12 cellular contexts compared by ENCODE assay signal in the genomic region with DNA sequence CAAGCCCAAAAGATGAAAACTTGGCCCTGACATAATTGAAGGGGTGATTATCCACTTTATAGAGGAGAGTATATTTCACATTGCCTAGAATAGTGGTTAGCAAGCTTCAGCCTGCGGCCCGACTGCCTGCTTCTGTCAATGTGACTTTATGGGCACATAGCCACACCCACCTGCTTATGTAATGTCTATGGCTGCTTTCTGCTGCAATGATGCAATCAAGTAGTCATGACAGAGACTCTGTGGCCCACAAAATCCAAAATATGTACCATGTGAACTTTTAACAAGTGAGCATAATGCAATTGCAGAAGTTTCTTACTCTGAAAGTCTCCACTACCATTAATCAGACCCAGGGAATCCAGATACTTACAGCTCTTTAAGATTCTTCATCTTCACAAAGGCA.
DNase-seq lines count a peak whose midpoint lies in the region; ATAC-seq and TF ChIP-seq lines count a peak whose summit lies in the region.
"Had no signal": no experiment of that assay in that cellular context is flagged by ENCODE, and none has a peak within 500 bp of the region (broad histone marks: within the 10 kb centered on the region; RNA-seq: fewer than 3 reads in every experiment).

No MANE protein-coding gene starts in this region.

- H3K9me3 ChIP-seq in SJCRH30 (replicated peaks) = no peaks in the 10 kb centered on the region
- no peaks in the 10 kb centered on the region for H3K9me3 ChIP-seq in stomach smooth muscle (ENCODE audit: control insufficient read depth in 2 of 2, low read length in 2 of 2)

- intact Hi-C loops in activated CD4-positive, alpha-beta T cell treated with anti-CD3 and anti-CD28 coated beads, Interleukin-2, amount 10 ng/mL, durations not matched to agents 24 days and 14 days (cut with micrococcal nuclease) = no loop called here

- DNase-seq in SKM-1 treated with dmso at 0.1 percent for 144 hours (lab: John Stamatoyannopoulos, UW; ENCODE audit: unreplicated experiment) = peak; percentile 37
- DNase-seq in SKM-1 (lab: John Stamatoyannopoulos, UW; ENCODE audit: unreplicated experiment) = no peak
- DNase-seq in SJCRH30 = no peak
- peak; percentile 38 for DNase-seq in fibroblast of pulmonary artery (ENCODE audit: low read depth)
- no peak for DNase-seq in H7
- DNase-seq in activated CD4-positive, alpha-beta T cell treated with anti-CD3 and anti-CD28 coated beads, Interleukin-2, amount 10 ng/mL, durations not matched to agents 24 days and 14 days = no peak
- DNase-seq: activated B cell treated with CpG ODN at 0.5 μM for 24 hours, RPMI8226 had no signal

- H3K4me1 Mint-ChIP-seq in activated CD4-positive, alpha-beta T cell treated with anti-CD3 and anti-CD28 coated beads, Interleukin-2, amount 10 ng/mL, durations not matched to agents 24 days and 14 days = peaks cover 23% of the 10 kb centered on the region

- H3K4me3 Mint-ChIP-seq in activated CD4-positive, alpha-beta T cell treated with anti-CD3 and anti-CD28 coated beads, Interleukin-2, amount 10 ng/mL, durations not matched to agents 24 days and 14 days = no peak overlapping the region
- H3K4me3 Mint-ChIP-seq: activated B cell treated with CpG ODN at 0.5 μM for 24 hours had no signal

- H3K36me3 Mint-ChIP-seq in activated CD4-positive, alpha-beta T cell treated with anti-CD3 and anti-CD28 coated beads, Interleukin-2, amount 10 ng/mL, durations not matched to agents 24 days and 14 days (ENCODE audit: low read depth) = peaks cover 56% of the 10 kb centered on the region

- H3K27ac Mint-ChIP-seq in activated CD4-positive, alpha-beta T cell treated with anti-CD3 and anti-CD28 coated beads, Interleukin-2, amount 10 ng/mL, durations not matched to agents 24 days and 14 days = no peak overlapping the region
- H3K27ac Mint-ChIP-seq: activated B cell treated with CpG ODN at 0.5 μM for 24 hours had no signal

- no peaks in the 10 kb centered on the region for H3K27me3 Mint-ChIP-seq in activated CD4-positive, alpha-beta T cell treated with anti-CD3 and anti-CD28 coated beads, Interleukin-2, amount 10 ng/mL, durations not matched to agents 24 days and 14 days
- H3K27me3 Mint-ChIP-seq: activated B cell treated with CpG ODN at 0.5 μM for 24 hours, progenitor cell of endocrine pancreas had no signal

- no peak overlapping the region for H3K4me3 ChIP-seq in SJCRH30
- no peak overlapping the region for H3K4me3 ChIP-seq in fibroblast of pulmonary artery (replicated peaks; ENCODE audit: low read depth, low read length)
- no peak overlapping the region for H3K4me3 ChIP-seq in stomach smooth muscle (ENCODE audit: low read length in 2 of 2)
- no peak overlapping the region for H3K4me3 ChIP-seq in H7 (ENCODE audit: insufficient read depth, low read depth, low read length)

- no peaks in the 10 kb centered on the region for H3K36me3 ChIP-seq in SJCRH30
- H3K36me3 ChIP-seq in stomach smooth muscle (ENCODE audit: control insufficient read depth in 2 of 2, insufficient read depth in 2 of 2, low read length in 2 of 2) = peaks cover 42 to 47% of the 10 kb centered on the region in 2 donors
- peaks cover 44% of the 10 kb centered on the region for H3K36me3 ChIP-seq in H7 (replicated peaks; ENCODE audit: control insufficient read depth, insufficient read depth, low read length)

- H3K4me1 ChIP-seq in SJCRH30 = peaks cover 18% of the 10 kb centered on the region
- H3K4me1 ChIP-seq in stomach smooth muscle (ENCODE audit: control insufficient read depth, insufficient read depth, low read length) = peaks cover 84% of the 10 kb centered on the region

- ATAC-seq in GM18520 (IDR thresholded peaks at IDR 0.05; ENCODE audit: unreplicated experiment) = no peak
- ATAC-seq: activated naive CD4-positive, alpha-beta T cell treated with anti-CD3 and anti-CD28 coated beads, Interleukin-2, amount 50 U/mL, for 72 hours had no signal

- H3K9me3 Mint-ChIP-seq in activated CD4-positive, alpha-beta T cell treated with anti-CD3 and anti-CD28 coated beads, Interleukin-2, amount 10 ng/mL, durations not matched to agents 24 days and 14 days = no peaks in the 10 kb centered on the region
- H3K9me3 Mint-ChIP-seq: activated B cell treated with CpG ODN at 0.5 μM for 24 hours; activated naive CD4-positive, alpha-beta T cell treated with anti-CD3 and anti-CD28 coated beads, Interleukin-2, amount 50 U/mL, for 72 hours had no signal

- H3K27ac ChIP-seq in SJCRH30 = peak overlapping the region; percentile 49; the same call in 1 of the 2 replicates
- peak overlapping the region; percentile 66 for H3K27ac ChIP-seq in stomach smooth muscle (ENCODE audit: low read length)

- no peaks in the 10 kb centered on the region for H3K27me3 ChIP-seq in SJCRH30
- no peaks in the 10 kb centered on the region for H3K27me3 ChIP-seq in stomach smooth muscle (ENCODE audit: control insufficient read depth in 1 of 2, insufficient read depth in 2 of 2, low read length in 2 of 2)
- no peaks in the 10 kb centered on the region for H3K27me3 ChIP-seq in H7 (ENCODE audit: control insufficient read depth, insufficient read depth, low read length)

- H3K9ac ChIP-seq in stomach smooth muscle (ENCODE audit: low read length in 2 of 2) = peak overlapping the region in 1 of 2 donors; percentile 36

- TF ChIP-seq CTCF in fibroblast of pulmonary artery (IDR thresholded peaks at IDR 0.05; ENCODE audit: low read length, missing control alignments) = no peak

Comparison
In these comparisons a context has a peak if more than half of its experiments do, and no peak if none do; other contexts are left out.
1. DNase-seq: peak in SKM-1 treated with dmso at 0.1 percent for 144 hours (single experiment) and fibroblast of pulmonary artery (single experiment); none in SKM-1 (single experiment), SJCRH30 (0 of 2), H7 (single experiment) and activated CD4-positive, alpha-beta T cell treated with anti-CD3 and anti-CD28 coated beads, Interleukin-2, amount 10 ng/mL, durations not matched to agents 24 days and 14 days (single experiment).